Comparison of ENCODE assay signal across 28 cellular contexts in the genomic region with DNA sequence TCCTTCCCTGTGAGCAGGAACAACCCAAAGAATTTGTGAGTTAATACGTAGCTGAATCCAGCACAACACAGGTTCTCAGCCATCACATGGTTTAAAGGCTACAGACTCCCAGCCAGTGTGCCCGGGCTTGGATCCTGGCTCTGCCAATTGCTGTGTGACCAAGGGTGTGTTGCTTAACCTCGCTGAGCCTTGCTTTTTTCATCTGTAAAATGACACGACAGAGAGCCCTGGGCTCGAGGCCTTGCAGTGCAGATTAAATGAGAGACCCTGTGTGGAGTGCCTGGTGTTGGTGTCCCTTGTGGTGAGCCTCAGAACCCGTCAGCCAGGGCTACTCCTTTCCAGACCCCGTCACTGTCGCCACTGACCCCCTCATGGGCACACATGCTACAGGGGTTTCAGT. TPM values are rescaled to one million over a fixed set of nuclear protein-coding genes. Genes with fewer than 3 reads are reported as not detected.
"Had no signal": no experiment of that assay in that cellular context is flagged by ENCODE, and none has a peak within 500 bp of the region (broad histone marks: within the 10 kb centered on the region; RNA-seq: fewer than 3 reads in every experiment).

No MANE protein-coding gene starts in this region.

- H3K36me3 Mint-ChIP-seq: WTC11 had no signal

- H3K27ac ChIP-seq: SJSA1 had no signal

- H3K4me3 Mint-ChIP-seq: activated CD8-positive, alpha-beta T cell treated with anti-CD3 and anti-CD28 coated beads for 36 hours; activated naive CD4-positive, alpha-beta T cell treated with anti-CD3 and anti-CD28 coated beads, Interleukin-2, amount 10 ng/mL, durations not matched to agents 7 days and 5 days; activated naive CD8-positive, alpha-beta T cell treated with anti-CD3 and anti-CD28 coated beads for 36 hours; activated T-cell treated with anti-CD3 and anti-CD28 coated beads, Interleukin-2, amount 50 U/mL, for 72 hours; T-helper 1 cell treated with Interleukin-12 subunit alpha and Interleukin-12 subunit beta and Interleukin-4 antibody, amounts not matched to agents 30 μg/mL and 1 μg/mL, for 36 hours; WTC11 had no signal

- H3K9me3 Mint-ChIP-seq: activated CD8-positive, alpha-beta T cell treated with anti-CD3 and anti-CD28 coated beads for 36 hours; activated naive CD4-positive, alpha-beta T cell treated with anti-CD3 and anti-CD28 coated beads, Interleukin-2, amount 10 ng/mL, durations not matched to agents 7 days and 5 days; activated naive CD8-positive, alpha-beta T cell treated with anti-CD3 and anti-CD28 coated beads for 36 hours; activated T-cell treated with anti-CD3 and anti-CD28 coated beads, Interleukin-2, amount 50 U/mL, for 72 hours; activated T-helper 2 cell treated with anti-CD3 and anti-CD28 coated beads, Interferon-gamma antibody, Interleukin-2, Interleukin-4, amounts not matched to agents 10 μg/mL and 5 μg/mL and 100 μg/mL, durations not matched to agents 14 hours and 24 hours and 36 hours; T-helper 1 cell treated with Interleukin-12 subunit alpha and Interleukin-12 subunit beta and Interleukin-4 antibody, amounts not matched to agents 30 μg/mL and 1 μg/mL, for 36 hours; WTC11 had no signal

- H3K27ac Mint-ChIP-seq: activated CD8-positive, alpha-beta T cell treated with anti-CD3 and anti-CD28 coated beads for 36 hours; activated naive CD4-positive, alpha-beta T cell treated with anti-CD3 and anti-CD28 coated beads, Interleukin-2, amount 10 ng/mL, durations not matched to agents 7 days and 5 days; activated naive CD8-positive, alpha-beta T cell treated with anti-CD3 and anti-CD28 coated beads for 36 hours; activated T-cell treated with anti-CD3 and anti-CD28 coated beads, Interleukin-2, amount 50 U/mL, for 72 hours; WTC11 had no signal

- ATAC-seq: activated CD8-positive, alpha-beta T cell treated with anti-CD3 and anti-CD28 coated beads for 36 hours; activated T-cell treated with anti-CD3 and anti-CD28 coated beads, Interleukin-2, amount 50 U/mL, for 72 hours; Panc1; SK-N-SH treated with all-trans-retinoic acid at 6 μM for 48 hours; WTC11 had no signal

- H3K27me3 ChIP-seq: SJSA1 had no signal

- H3K9me3 ChIP-seq: SJSA1 had no signal

- H3K36me3 ChIP-seq: SJSA1 had no signal

- H3K27me3 Mint-ChIP-seq: activated CD8-positive, alpha-beta T cell treated with anti-CD3 and anti-CD28 coated beads for 36 hours; activated naive CD8-positive, alpha-beta T cell treated with anti-CD3 and anti-CD28 coated beads for 36 hours had no signal

- H3K4me3 ChIP-seq: SJSA1 had no signal

- DNase-seq: activated CD4-positive, CD25-positive, alpha-beta regulatory T cell treated with anti-CD3 and anti-CD28 coated beads, Interleukin-2, amount 50 U/mL, for 72 hours; activated CD8-positive, alpha-beta memory T cell treated with anti-CD3 and anti-CD28 coated beads, Interleukin-2, amount 50 U/mL, for 4 hours; activated CD8-positive, alpha-beta T cell treated with anti-CD3 and anti-CD28 coated beads for 36 hours; activated gamma-delta T cell treated with Interleukin-2 at 50 U/mL for 16 hours; activated naive CD4-positive, alpha-beta T cell treated with anti-CD3 and anti-CD28 coated beads, Interleukin-2, amount 10 ng/mL, durations not matched to agents 7 days and 5 days; activated naive CD8-positive, alpha-beta T cell treated with anti-CD3 and anti-CD28 coated beads for 36 hours; activated T-cell treated with anti-CD3 and anti-CD28 coated beads, Interleukin-2, amount 50 U/mL, for 72 hours; KG1; NCI-H1092; NCI-H1417 treated with DMSO at 0.1 percent for 48 hours; NCI-H1694; NCI-H2029 treated with DMSO at 0.1 percent for 48 hours; NCI-H345; NCI-H510A; NCI-H526 treated with DMSO at 0.1 percent for 48 hours; NCI-H82; Right ventricle myocardium superior; RPMI8226 had no signal

RNA-seq across cellular contexts. Expression of gene CLDN14, which starts 55.3 kb away (rescaled TPM):
- total RNA-seq: activated CD8-positive, alpha-beta T cell treated with anti-CD3 and anti-CD28 coated beads for 36 hours; activated naive CD8-positive, alpha-beta T cell treated with anti-CD3 and anti-CD28 coated beads for 36 hours; activated T-cell treated with anti-CD3 and anti-CD28 coated beads, Interleukin-2, amount 50 U/mL, for 72 hours; activated T-helper 2 cell treated with anti-CD3 and anti-CD28 coated beads, Interferon-gamma antibody, Interleukin-2, Interleukin-4, amounts not matched to agents 10 μg/mL and 5 μg/mL and 100 μg/mL, durations not matched to agents 14 hours and 24 hours and 36 hours; cardiac septum; LHCN-M2; M059J; OCI-LY7; Right ventricle myocardium superior; SJSA1; WTC11 had no signal
